In the genomic region with DNA sequence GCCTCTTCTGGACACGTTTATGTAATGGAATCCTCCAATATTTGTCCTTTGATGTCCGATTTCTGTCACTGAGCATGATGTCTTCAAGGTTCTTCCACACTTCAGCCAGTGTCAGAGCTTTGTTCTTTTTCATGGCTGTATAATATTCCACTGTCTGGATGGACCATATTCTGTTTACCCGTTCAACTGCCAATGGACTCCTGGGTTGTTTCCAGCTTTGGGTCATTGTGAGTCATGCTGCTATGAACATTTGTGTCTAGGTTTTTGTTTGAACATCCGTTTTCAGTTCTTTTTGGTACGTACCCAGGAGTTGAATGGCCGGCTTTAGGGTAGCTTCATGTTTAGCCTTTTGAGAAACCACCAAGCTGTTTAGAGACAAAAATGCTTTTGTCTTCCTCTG, we compare ENCODE assay signal across 23 cellular contexts.
"Had no signal": no experiment of that assay in that cellular context is flagged by ENCODE, and none has a peak within 500 bp of the region (broad histone marks: within the 10 kb centered on the region; RNA-seq: fewer than 3 reads in every experiment).

No MANE protein-coding gene starts in this region.

- H3K36me3 ChIP-seq: esophagus squamous epithelium, neutrophil, right lobe of liver, upper lobe of left lung had no signal

- H3K27me3 ChIP-seq: esophagus squamous epithelium, foreskin keratinocyte, hepatocyte, neutrophil, right lobe of liver, testis, upper lobe of left lung had no signal

- H3K27ac Mint-ChIP-seq: activated CD4-positive, alpha-beta memory T cell treated with anti-CD3 and anti-CD28 coated beads for 36 hours; activated T-cell treated with anti-CD3 and anti-CD28 coated beads, Interleukin-2, amount 50 U/mL, for 24 hours; dendritic cell treated with granulocyte-macrophage colony-stimulating factor and Interleukin-4, amounts not matched to agents 40 ng/mL and 50 ng/mL, for 4 days; stimulated activated memory B cell treated with anti-CD40 and anti-IgM and Interleukin-4, amounts not matched to agents 10 μg/mL and 1 μg/mL and 100 μg/mL, for 72 hours; T-helper 2 cell treated with Interferon-gamma antibody and Interleukin-4, amounts not matched to agents 5 μg/mL and 100 μg/mL, for 36 hours had no signal

- H3K9me3 ChIP-seq: testis had no signal

- H3K4me1 ChIP-seq: esophagus squamous epithelium, foreskin keratinocyte, parathyroid adenoma, right lobe of liver, testis, upper lobe of left lung had no signal

- H3K27me3 Mint-ChIP-seq: activated CD4-positive, alpha-beta memory T cell treated with anti-CD3 and anti-CD28 coated beads for 36 hours; activated T-cell treated with anti-CD3 and anti-CD28 coated beads, Interleukin-2, amount 50 U/mL, for 24 hours; dendritic cell treated with granulocyte-macrophage colony-stimulating factor and Interleukin-4, amounts not matched to agents 40 ng/mL and 50 ng/mL, for 4 days; stimulated activated memory B cell treated with anti-CD40 and anti-IgM and Interleukin-4, amounts not matched to agents 10 μg/mL and 1 μg/mL and 100 μg/mL, for 72 hours had no signal

- H3K36me3 Mint-ChIP-seq: activated CD4-positive, alpha-beta memory T cell treated with anti-CD3 and anti-CD28 coated beads for 36 hours; naive thymus-derived CD8-positive, alpha-beta T cell; stimulated activated memory B cell treated with anti-CD40 and anti-IgM and Interleukin-4, amounts not matched to agents 10 μg/mL and 1 μg/mL and 100 μg/mL, for 72 hours had no signal

- DNase-seq: activated CD4-positive, alpha-beta memory T cell treated with anti-CD3 and anti-CD28 coated beads for 36 hours; activated CD4-positive, alpha-beta T cell treated with anti-CD3 and anti-CD28 coated beads for 4 hours; activated effector memory CD4-positive, alpha-beta T cell treated with Interleukin-2 at 50 U/mL for 16 hours; activated naive CD4-positive, alpha-beta T cell treated with anti-CD3 and anti-CD28 coated beads, Interleukin-2, amount 50 U/mL, for 16 hours; activated T-cell treated with anti-CD3 and anti-CD28 coated beads, Interleukin-2, amount 50 U/mL, for 24 hours; amniotic stem cell; effector CD8-positive, alpha-beta T cell; esophagus squamous epithelium; foreskin keratinocyte; left cardiac atrium; mesenchymal stem cell; mucosa of descending colon; right lobe of liver; stimulated activated CD4-positive, alpha-beta T cell treated with anti-CD3 and anti-CD28 coated beads, Interleukin-4, amount 100 ng/mL, for 24 hours; testis; upper lobe of left lung had no signal

- H3K27ac ChIP-seq: esophagus squamous epithelium, foreskin keratinocyte, hepatocyte, neutrophil, parathyroid adenoma, right lobe of liver, testis, upper lobe of left lung had no signal

- ATAC-seq: foreskin keratinocyte; left cardiac atrium; mucosa of descending colon; right lobe of liver; stimulated activated memory B cell treated with anti-CD40 and anti-IgM and Interleukin-4, amounts not matched to agents 10 μg/mL and 1 μg/mL and 100 μg/mL, for 72 hours had no signal

- H3K4me3 ChIP-seq: esophagus squamous epithelium, hepatocyte, mucosa of descending colon, right lobe of liver, testis, upper lobe of left lung had no signal

- H3K4me3 Mint-ChIP-seq: activated CD4-positive, alpha-beta memory T cell treated with anti-CD3 and anti-CD28 coated beads for 36 hours; activated T-cell treated with anti-CD3 and anti-CD28 coated beads, Interleukin-2, amount 50 U/mL, for 24 hours; dendritic cell treated with granulocyte-macrophage colony-stimulating factor and Interleukin-4, amounts not matched to agents 40 ng/mL and 50 ng/mL, for 4 days; naive thymus-derived CD8-positive, alpha-beta T cell; stimulated activated memory B cell treated with anti-CD40 and anti-IgM and Interleukin-4, amounts not matched to agents 10 μg/mL and 1 μg/mL and 100 μg/mL, for 72 hours; T-helper 2 cell treated with Interferon-gamma antibody and Interleukin-4, amounts not matched to agents 5 μg/mL and 100 μg/mL, for 36 hours had no signal

- H3K4me1 Mint-ChIP-seq: stimulated activated memory B cell treated with anti-CD40 and anti-IgM and Interleukin-4, amounts not matched to agents 10 μg/mL and 1 μg/mL and 100 μg/mL, for 72 hours had no signal
